Comparison of ENCODE assay signal across 8 cellular contexts in genomic region chr10:61896854-61897661, GRCh38. TPM values are rescaled to one million over a fixed set of nuclear protein-coding genes. Genes with fewer than 3 reads are reported as not detected.
DNase-seq lines count a peak whose midpoint lies in the region; TF ChIP-seq lines count a peak whose summit lies in the region.

No MANE protein-coding gene starts in this region.

- WGBS in liver = 14% methylated on average over 32 of the region's 32 CpGs

- H3K9ac ChIP-seq in liver (ENCODE audit: low read depth in 1 of 2, low read length in 2 of 2) = peak overlapping the region; percentile 65 to 88

- H3K27me3 ChIP-seq in liver (ENCODE audit: control insufficient read depth in 4 of 4, insufficient read depth in 4 of 4, low read length in 3 of 4) = no peaks in the 10 kb centered on the region

- TF ChIP-seq RAD21 in liver (IDR thresholded peaks at IDR 0.05) = peak; percentile 82 to 91

- peaks cover 0 to 19% (median 17%) of the 10 kb centered on the region in 4 donors for H3K4me1 ChIP-seq in liver (ENCODE audit: control insufficient read depth in 4 of 4, insufficient read depth in 4 of 4, low read length in 3 of 4)

- H3K36me3 ChIP-seq in liver (ENCODE audit: control insufficient read depth in 4 of 4, insufficient read depth in 3 of 4, low read depth in 1 of 4, low read length in 3 of 4) = no peaks in the 10 kb centered on the region

- H3K4me3 ChIP-seq in LNCaP clone FGC (ENCODE audit: low read depth, low read length) = no peak overlapping the region
- H3K4me3 ChIP-seq in liver (ENCODE audit: low read depth in 1 of 3, low read length in 3 of 3) = peak overlapping the region; percentile 39 to 87 (median 42)

- DNase-seq in NCI-H345 (lab: John Stamatoyannopoulos, UW) = peak; percentile 8
- no peak for DNase-seq in NCI-H345 treated with DMSO at 0.1 percent for 48 hours (lab: John Stamatoyannopoulos, UW; ENCODE audit: unreplicated experiment)
- peak; percentile 65 for DNase-seq in HCEC 1CT
- DNase-seq in LNCaP clone FGC (ENCODE audit: low read depth) = no peak
- DNase-seq in activated CD4-positive, CD25-positive, alpha-beta regulatory T cell (lab: John Stamatoyannopoulos, UW) = peak in 3 of 4 experiments; percentile 23 to 31 (median 30)
- DNase-seq in dermis blood vessel endothelial cell = peak; percentile 87
- DNase-seq in stimulated activated CD4-positive, alpha-beta T cell treated with anti-CD3 and anti-CD28 coated beads, TNF-alpha, amount 100 ng/mL, for 1 hour (ENCODE audit: low read depth in 3 of 3, low spot score in 1 of 3) = peak in 2 of 3 donors; percentile 12 to 24

- peak overlapping the region; percentile 62 to 93 for H3K27ac ChIP-seq in liver (ENCODE audit: low read depth in 1 of 2, low read length in 2 of 2)

- TF ChIP-seq CTCF in LNCaP clone FGC (IDR thresholded peaks at IDR 0.05; ENCODE audit: control insufficient read depth, extremely low read depth, insufficient read depth) = peak; percentile 33; the same call in 1 of the 2 replicates
- TF ChIP-seq CTCF in liver (IDR thresholded peaks at IDR 0.05; ENCODE audit: low read depth, low read length, missing input control) = peak; percentile 77

- no peaks in the 10 kb centered on the region for H3K9me3 ChIP-seq in liver (ENCODE audit: control insufficient read depth in 4 of 4, low read length in 3 of 4)

TF ChIP-seq in liver, 16 proteins besides CTCF, POLR2A, EP300 and RAD21:
- TF ChIP-seq FOXA1 (IDR thresholded peaks at IDR 0.05) = no peak
- TF ChIP-seq YY1 (IDR thresholded peaks at IDR 0.05) = peak; percentile 32
- TF ChIP-seq EGR1 (IDR thresholded peaks at IDR 0.05; ENCODE audit: low read depth in 2 of 2) = peak in 1 of 2 donors; percentile 7
- no peak for TF ChIP-seq HNF4G (IDR thresholded peaks at IDR 0.05)
- peak; percentile 29 for TF ChIP-seq SP1 (IDR thresholded peaks at IDR 0.05)
- no peak for TF ChIP-seq JUND (IDR thresholded peaks at IDR 0.05)
- TF ChIP-seq REST (IDR thresholded peaks at IDR 0.05) = peak; percentile 9
- TF ChIP-seq GABPA (IDR thresholded peaks at IDR 0.05 in 1 of 2, conservative IDR thresholded peaks at IDR 0.05 in 1 of 2) = no peak
- peak; percentile 77 for TF ChIP-seq NR2F2 (IDR thresholded peaks at IDR 0.05)
- peak; percentile 37 for TF ChIP-seq TAF1 (conservative IDR thresholded peaks at IDR 0.05)
- TF ChIP-seq FOXA2 (IDR thresholded peaks at IDR 0.05) = no peak
- no peak for TF ChIP-seq ZBTB33 (IDR thresholded peaks at IDR 0.05)
- TF ChIP-seq HNF4A (conservative IDR thresholded peaks at IDR 0.05) = peak in 1 of 2 donors; percentile 60
- peak; percentile 61 for TF ChIP-seq MAX (IDR thresholded peaks at IDR 0.05)
- no peak for TF ChIP-seq ATF3 (IDR thresholded peaks at IDR 0.05)
- peak; percentile 38 to 63 for TF ChIP-seq RXRA (IDR thresholded peaks at IDR 0.05)

RNA-seq across cellular contexts. Expression of gene ARID5B, which starts 4.4 kb away (rescaled TPM):
- total RNA-seq in dermis blood vessel endothelial cell = 14.0 and 16.1 TPM in 2 replicates
- total RNA-seq in liver = 1 to 10 TPM; 4.4 to 6.1 TPM
- 1 to 10 TPM; 1.3 to 6.4 TPM for polyA plus RNA-seq in liver

Comparison
In these comparisons a context has a peak if more than half of its experiments do, and no peak if none do; other contexts are left out.
1. DNase-seq: peak in NCI-H345 (single experiment), HCEC 1CT (single experiment), activated CD4-positive, CD25-positive, alpha-beta regulatory T cell (3 of 4), dermis blood vessel endothelial cell (single experiment) and stimulated activated CD4-positive, alpha-beta T cell treated with anti-CD3 and anti-CD28 coated beads, TNF-alpha, amount 100 ng/mL, for 1 hour (2 of 3); none in NCI-H345 treated with DMSO at 0.1 percent for 48 hours (single experiment) and LNCaP clone FGC (single experiment).